14 cellular contexts compared by ENCODE assay signal in genomic region chr20:6492396-6493055, GRCh38.
DNase-seq lines count a peak whose midpoint lies in the region; ATAC-seq, FAIRE-seq and TF ChIP-seq lines count a peak whose summit lies in the region.
"Had no signal": no experiment of that assay in that cellular context is flagged by ENCODE, and none has a peak within 500 bp of the region (broad histone marks: within the 10 kb centered on the region; RNA-seq: fewer than 3 reads in every experiment).

No MANE protein-coding gene starts in this region.

- peaks cover 32% of the 10 kb centered on the region for H3K4me1 ChIP-seq in cardiac muscle cell (ENCODE audit: low read depth)
- H3K4me1 ChIP-seq in foreskin keratinocyte, result no peaks in the 10 kb centered on the region
- no peaks in the 10 kb centered on the region for H3K4me1 ChIP-seq in smooth muscle cell (ENCODE audit: low read depth)
- H3K4me1 ChIP-seq in prostate gland (replicated peaks), result no peaks in the 10 kb centered on the region
- H3K4me1 ChIP-seq in osteoblast (ENCODE audit: insufficient read depth, low read length), result no peaks in the 10 kb centered on the region

- no peaks in the 10 kb centered on the region for H3K36me3 ChIP-seq in cardiac muscle cell
- no peaks in the 10 kb centered on the region for H3K36me3 ChIP-seq in smooth muscle cell (ENCODE audit: low read depth)
- no peaks in the 10 kb centered on the region for H3K36me3 ChIP-seq in prostate gland
- no peaks in the 10 kb centered on the region for H3K36me3 ChIP-seq in osteoblast (ENCODE audit: insufficient read depth, low read length)

- H3K79me2 ChIP-seq in smooth muscle cell (ENCODE audit: low read depth) (no peaks in the 10 kb centered on the region), osteoblast (ENCODE audit: insufficient read depth, low read length) (no peaks in the 10 kb centered on the region)

- H3K4me3 ChIP-seq in cardiac muscle cell (no peak overlapping the region), smooth muscle cell (no peak overlapping the region), prostate gland (no peak overlapping the region), osteoblast (ENCODE audit: insufficient read depth, low read length) (no peak overlapping the region)

- H2AFZ ChIP-seq in smooth muscle cell (ENCODE audit: low read depth), result peak overlapping the region; percentile 42
- H2AFZ ChIP-seq in osteoblast (ENCODE audit: low read length), result no peak overlapping the region

- no peak overlapping the region for H3K9ac ChIP-seq in smooth muscle cell (ENCODE audit: low read depth)

- CTCF ChIA-PET in RWPE1 (lab: Yijun Ruan, JAX), result no interaction called here

- TF ChIP-seq POLR2A in prostate gland (IDR thresholded peaks at IDR 0.05), result no peak

- intact Hi-C loops in cardiac septum (cut with DNase I), result no loop called here
- intact Hi-C loops in prostate gland (cut with DNase I), result no loop called here

- H3F3A ChIP-seq in smooth muscle cell (ENCODE audit: low read depth), result peaks cover 4% of the 10 kb centered on the region

- no peaks in the 10 kb centered on the region for H4K20me1 ChIP-seq in smooth muscle cell (ENCODE audit: low read depth)
- H4K20me1 ChIP-seq in osteoblast (ENCODE audit: insufficient read depth, low read length), result no peaks in the 10 kb centered on the region

- no peak for ATAC-seq in foreskin keratinocyte
- ATAC-seq: activated CD8-positive, alpha-beta T cell treated with anti-CD3 and anti-CD28 coated beads, Interleukin-2, amount 10 ng/mL, durations not matched to agents 7 days and 5 days had no signal

- H3K27ac ChIP-seq in cardiac muscle cell (peak overlapping the region; percentile 7), RWPE1 (no peak overlapping the region), foreskin keratinocyte (no peak overlapping the region), smooth muscle cell (ENCODE audit: low read depth) (peak overlapping the region; percentile 46), prostate gland (no peak overlapping the region), osteoblast (ENCODE audit: low read depth, low read length) (no peak overlapping the region)

- no peaks in the 10 kb centered on the region for H3K27me3 ChIP-seq in cardiac muscle cell
- no peaks in the 10 kb centered on the region for H3K27me3 ChIP-seq in foreskin keratinocyte
- no peaks in the 10 kb centered on the region for H3K27me3 ChIP-seq in smooth muscle cell (ENCODE audit: low read depth)
- no peaks in the 10 kb centered on the region for H3K27me3 ChIP-seq in prostate gland (replicated peaks; ENCODE audit: insufficient read depth)
- no peaks in the 10 kb centered on the region for H3K27me3 ChIP-seq in osteoblast (ENCODE audit: insufficient read depth, low read length)

- peak in 1 of 2 donors; percentile 47 for DNase-seq in cardiac muscle cell (ENCODE audit: low read depth in 1 of 2, low spot score in 1 of 2)
- DNase-seq in cardiac septum (ENCODE audit: low spot score), result no peak
- peak; percentile 12 for DNase-seq in RWPE1 (ENCODE audit: low spot score)
- DNase-seq in foreskin keratinocyte, result peak; percentile 39 to 52
- DNase-seq in smooth muscle cell (lab: John Stamatoyannopoulos, UW; ENCODE audit: unreplicated experiment), result no peak
- no peak for DNase-seq in GM19239 (ENCODE audit: insufficient read length, low spot score)
- no peak for DNase-seq in prostate gland (ENCODE audit: low spot score)
- DNase-seq in osteoblast (ENCODE audit: insufficient read length, low spot score, missing footprints), result no peak
- DNase-seq: activated CD8-positive, alpha-beta T cell treated with anti-CD3 and anti-CD28 coated beads, Interleukin-2, amount 10 ng/mL, durations not matched to agents 7 days and 5 days; effector CD8-positive, alpha-beta T cell; GDM1; KBM-7; stimulated activated CD4-positive, alpha-beta T cell treated with anti-CD3 and anti-CD28 coated beads, Interleukin-4, amount 100 ng/mL, for 1 hour; T-helper 1 cell had no signal

- H3K9me3 ChIP-seq in cardiac muscle cell (ENCODE audit: low read depth), result no peaks in the 10 kb centered on the region
- no peaks in the 10 kb centered on the region for H3K9me3 ChIP-seq in smooth muscle cell (replicated peaks; ENCODE audit: low read depth)
- H3K9me3 ChIP-seq in prostate gland, result no peaks in the 10 kb centered on the region
- H3K9me3 ChIP-seq in osteoblast (ENCODE audit: low read depth, low read length), result no peaks in the 10 kb centered on the region

- H3K4me2 ChIP-seq in smooth muscle cell (peak overlapping the region; percentile 49), osteoblast (ENCODE audit: insufficient read depth, low read length) (no peak overlapping the region)

- POLR2A ChIA-PET in RWPE1 (lab: Yijun Ruan, JAX; ENCODE audit: low non-redundant PET), result no interaction called here

- TF ChIP-seq CTCF in cardiac muscle cell (IDR thresholded peaks at IDR 0.05; ENCODE audit: low read depth, low read length) (no peak), RWPE1 (conservative IDR thresholded peaks at IDR 0.05; ENCODE audit: low read depth) (no peak), foreskin keratinocyte (conservative IDR thresholded peaks at IDR 0.05) (no peak), smooth muscle cell (IDR thresholded peaks at IDR 0.05; ENCODE audit: borderline replicate concordance, insufficient read depth, poor library complexity, severe bottlenecking) (no peak), prostate gland (IDR thresholded peaks at IDR 0.05) (no peak), osteoblast (IDR thresholded peaks at IDR 0.05; ENCODE audit: extremely low read depth, low read depth, low read length) (no peak)

- WGBS in smooth muscle cell (ENCODE audit: low lambda C conversion rate), result 48% methylated on average over 6 of the region's 6 CpGs
- WGBS in prostate gland, result 22% methylated on average over 6 of the region's 6 CpGs

- no peak for FAIRE-seq in GM19239 (lab: Jason Lieb, UNC)

Comparison
In these comparisons a context has a peak if more than half of its experiments do, and no peak if none do; other contexts are left out.
1. DNase-seq: peak in RWPE1 (single experiment) and foreskin keratinocyte (2 of 2); none in cardiac septum (single experiment), smooth muscle cell (single experiment), GM19239 (single experiment), prostate gland (single experiment) and osteoblast (single experiment).
2. H3K27ac ChIP-seq: peak in cardiac muscle cell (single experiment) and smooth muscle cell (single experiment); none in RWPE1 (single experiment), foreskin keratinocyte (single experiment), prostate gland (0 of 2) and osteoblast (single experiment).